Comparison of ENCODE assay signal across 8 cellular contexts in the genomic region with DNA sequence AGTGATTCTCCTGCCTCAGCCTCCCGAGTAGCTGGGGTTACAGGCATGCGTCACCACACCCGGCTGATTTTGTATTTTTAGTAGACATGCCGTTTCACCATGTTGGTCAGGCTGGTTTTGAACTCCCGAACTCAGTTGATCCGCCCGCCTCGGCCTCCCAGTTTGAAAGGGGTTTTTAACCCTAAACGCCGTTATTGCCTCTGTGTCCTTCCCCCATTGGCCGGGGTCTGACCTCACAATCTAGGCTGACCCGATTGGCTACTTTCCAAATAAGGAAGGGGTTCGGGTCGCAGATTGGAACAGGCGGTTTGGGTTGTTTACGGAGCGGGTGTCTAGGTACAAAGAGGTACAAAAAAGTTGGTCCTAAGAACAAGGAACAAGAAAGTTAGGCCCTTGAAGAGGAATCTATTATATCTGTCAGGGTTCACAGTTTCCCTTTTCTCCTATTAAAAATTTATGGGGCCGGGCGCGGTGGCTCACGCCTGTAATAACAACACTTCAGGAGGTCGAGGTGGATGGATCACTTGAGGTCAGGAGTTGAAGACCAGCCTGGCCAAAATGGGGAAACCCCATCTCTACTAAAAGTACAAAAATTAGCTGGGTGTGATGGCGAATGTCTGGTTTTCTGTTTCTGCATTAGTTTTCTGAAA. TPM values are rescaled to one million over a fixed set of nuclear protein-coding genes. Genes with fewer than 3 reads are reported as not detected.
DNase-seq lines count a peak whose midpoint lies in the region; ATAC-seq and TF ChIP-seq lines count a peak whose summit lies in the region.

No MANE protein-coding gene starts in this region.

- H3K4me1 ChIP-seq in heart right ventricle (peaks cover 0 to 57% (median 38%) of the 10 kb centered on the region in 9 donors), body of pancreas (peaks cover 18% of the 10 kb centered on the region)

- H3K4me3 Mint-ChIP-seq in T-helper 2 cell treated with Interferon-gamma antibody and Interleukin-4, amounts not matched to agents 5 μg/mL and 100 μg/mL, for 36 hours, result peak overlapping the region; percentile 100

- H3K27me3 ChIP-seq in heart right ventricle, result no peaks in the 10 kb centered on the region
- H3K27me3 ChIP-seq in body of pancreas, result no peaks in the 10 kb centered on the region

- peaks cover 0 to 31% (median 0%) of the 10 kb centered on the region in 11 donors for H3K9me3 ChIP-seq in heart right ventricle
- H3K9me3 ChIP-seq in body of pancreas, result no peaks in the 10 kb centered on the region

- peaks cover 15% of the 10 kb centered on the region for H3K4me1 Mint-ChIP-seq in T-helper 2 cell treated with Interferon-gamma antibody and Interleukin-4, amounts not matched to agents 5 μg/mL and 100 μg/mL, for 36 hours (ENCODE audit: low read depth)

- DNase-seq in heart right ventricle (peak in 1 of 2 donors; percentile 12), cardiac septum (ENCODE audit: low spot score) (no peak), body of pancreas (peak in 3 of 4 donors; percentile 11 to 19 (median 17)), islet precursor cell (peak; percentile 89)
- peak; percentile 36 for DNase-seq in T-helper 2 cell treated with Interferon-gamma antibody and Interleukin-4, amounts not matched to agents 5 μg/mL and 100 μg/mL, for 36 hours (ENCODE audit: low spot score)
- DNase-seq in stimulated activated CD4-positive, alpha-beta T cell treated with anti-CD3 and anti-CD28 coated beads, Interleukin-1b, Interleukin-23, amount 100 ng/mL, for 48 hours, result peak; percentile 56

- 2% methylated on average over 23 of the region's 23 CpGs for WGBS in heart right ventricle, 2 donors
- WGBS in body of pancreas, 2 donors, result 2 to 4% methylated on average over 22 to 23 of the region's 23 CpGs

- H3K27ac ChIP-seq in heart right ventricle (peak overlapping the region; percentile 85 to 98 (median 92)), body of pancreas (peak overlapping the region; percentile 67 to 97 (median 92))

- peaks cover 46% of the 10 kb centered on the region for H3K9me3 Mint-ChIP-seq in T-helper 2 cell treated with Interferon-gamma antibody and Interleukin-4, amounts not matched to agents 5 μg/mL and 100 μg/mL, for 36 hours

- TF ChIP-seq CTCF in heart right ventricle (IDR thresholded peaks at IDR 0.05) (no peak), body of pancreas (IDR thresholded peaks at IDR 0.05) (no peak)

- H3K36me3 ChIP-seq in heart right ventricle, result peaks cover 0 to 5% (median 0%) of the 10 kb centered on the region in 9 donors
- H3K36me3 ChIP-seq in body of pancreas (replicated peaks in 1 of 2; ENCODE audit: insufficient read depth in 1 of 2, low read depth in 2 of 2), result no peaks in the 10 kb centered on the region

- no peaks in the 10 kb centered on the region for H3K27me3 Mint-ChIP-seq in T-helper 2 cell treated with Interferon-gamma antibody and Interleukin-4, amounts not matched to agents 5 μg/mL and 100 μg/mL, for 36 hours (ENCODE audit: low read depth)

- intact Hi-C loops in heart right ventricle (cut with DNase I) (loop anchor here in 5 of 10 donors (5.0 kb wide), 3 partner anchors 36 to 134 kb away; a partner anchor contains a TSS), cardiac septum (cut with DNase I) (loop anchor here (2.0 to 5.0 kb wide), 3 partner anchors 34 to 89 kb away; a partner anchor contains a TSS), body of pancreas (cut with DNase I) (no loop called here)

- peak overlapping the region; percentile 100 for H3K27ac Mint-ChIP-seq in T-helper 2 cell treated with Interferon-gamma antibody and Interleukin-4, amounts not matched to agents 5 μg/mL and 100 μg/mL, for 36 hours

- H3K4me3 ChIP-seq in heart right ventricle (peak overlapping the region; percentile 58 to 90 (median 72)), body of pancreas (peak overlapping the region; percentile 45 to 78)

- H3K36me3 Mint-ChIP-seq in T-helper 2 cell treated with Interferon-gamma antibody and Interleukin-4, amounts not matched to agents 5 μg/mL and 100 μg/mL, for 36 hours (ENCODE audit: low read depth), result peaks cover 43% of the 10 kb centered on the region

- no peak for TF ChIP-seq POLR2A in body of pancreas (IDR thresholded peaks at IDR 0.05)

- ATAC-seq in heart right ventricle (no peak), body of pancreas (no peak), GM21423 (IDR thresholded peaks at IDR 0.05; ENCODE audit: unreplicated experiment) (no peak), GM21367 (IDR thresholded peaks at IDR 0.05; ENCODE audit: unreplicated experiment) (no peak)

RNA-seq across cellular contexts. Expression of a gene that starts 1.0 kb away (rescaled TPM):
- total RNA-seq in heart right ventricle (10 to 100 TPM in 5 of 10 donors, 1 to 10 TPM in 5; 4.8 to 13.0 (median 9.2) TPM), cardiac septum (8.9 TPM), body of pancreas (1 to 10 TPM; 7.6 to 8.8 TPM)
- polyA plus RNA-seq in heart right ventricle, result 1 to 10 TPM; 2.4 to 6.2 TPM

RNA-seq across cellular contexts. Expression of a gene that starts 34.0 kb away (rescaled TPM):
- 1 to 10 TPM; 1.1 to 3.3 (median 1.9) TPM for total RNA-seq in heart right ventricle
- polyA plus RNA-seq in heart right ventricle, result 1 to 10 TPM; 1.1 to 2.6 TPM
- total RNA-seq in cardiac septum, result 0.83 TPM
- 1 to 10 TPM; 2.3 to 5.4 TPM for total RNA-seq in body of pancreas

RNA-seq across cellular contexts. Expression of a gene that starts 45.2 kb away (rescaled TPM):
- total RNA-seq in heart right ventricle (10 to 100 TPM; 11.1 to 17.0 (median 13.4) TPM), cardiac septum (18.2 TPM), body of pancreas (10 to 100 TPM; 20.0 to 30.0 TPM)
- polyA plus RNA-seq in heart right ventricle, result 1 to 10 TPM; 3.3 to 8.6 TPM
